Comparison of ENCODE assay signal across 6 cellular contexts in genomic region chr17:8163978-8164814, GRCh38.
A peak's percentile ranks its signal among the peaks of the same experiment; 100 is the strongest.
DNase-seq lines count a peak whose midpoint lies in the region; ATAC-seq and TF ChIP-seq lines count a peak whose summit lies in the region.

No MANE protein-coding gene starts in this region.

- peak; percentile 54 for DNase-seq in activated T-helper 9 cell treated with anti-CD3 and anti-CD28 coated beads, Interleukin-2, amount 50 U/mL, for 16 hours (ENCODE audit: low read depth)
- DNase-seq in islet precursor cell, result peak; percentile 77

- H3K27ac ChIP-seq in 22Rv1, result peak overlapping the region; percentile 97

- TF ChIP-seq CTCF in 22Rv1 (IDR thresholded peaks at IDR 0.05) (no peak), Loucy (conservative IDR thresholded peaks at IDR 0.05; ENCODE audit: low read length) (no peak)

- H3K4me1 ChIP-seq in Loucy (ENCODE audit: insufficient read depth, low read length, poor library complexity, severe bottlenecking), result peaks cover 36% of the 10 kb centered on the region

- peaks cover 34% of the 10 kb centered on the region for H4K20me1 ChIP-seq in Loucy (ENCODE audit: insufficient read depth, low read length, poor library complexity, severe bottlenecking)

- peak overlapping the region; percentile 100 for H3K4me3 ChIP-seq in Loucy (ENCODE audit: low read length, poor library complexity, severe bottlenecking)

- peaks cover 4% of the 10 kb centered on the region for H3K27me3 ChIP-seq in Loucy (ENCODE audit: insufficient read depth, low read length, poor library complexity, severe bottlenecking)

- peaks cover 25% of the 10 kb centered on the region for H3K36me3 Mint-ChIP-seq in stimulated activated naive CD8-positive, alpha-beta T cell treated with anti-CD3 and anti-CD28 coated beads, Interleukin-15, Interleukin-2, amounts not matched to agents 100 ng/mL and 50 ng/mL, for 24 hours (ENCODE audit: low read depth)

- no peaks in the 10 kb centered on the region for H3K9me2 ChIP-seq in Loucy (replicated peaks; ENCODE audit: low read depth, low read length)

- H3K36me3 ChIP-seq in Loucy (ENCODE audit: insufficient read depth, low read length), result no peaks in the 10 kb centered on the region

- peaks cover 2% of the 10 kb centered on the region; the same call in 1 of the 2 replicates for H3F3A ChIP-seq in Loucy (ENCODE audit: low read depth)

- peak overlapping the region; percentile 94 for H3K9ac ChIP-seq in Loucy (ENCODE audit: low read depth, low read length, poor library complexity, severe bottlenecking)

- H3K4me3 Mint-ChIP-seq in stimulated activated naive CD8-positive, alpha-beta T cell treated with anti-CD3 and anti-CD28 coated beads, Interleukin-15, Interleukin-2, amounts not matched to agents 100 ng/mL and 50 ng/mL, for 24 hours, result peak overlapping the region; percentile 81

- H3K27ac Mint-ChIP-seq in stimulated activated naive CD8-positive, alpha-beta T cell treated with anti-CD3 and anti-CD28 coated beads, Interleukin-15, Interleukin-2, amounts not matched to agents 100 ng/mL and 50 ng/mL, for 24 hours, result peak overlapping the region; percentile 97

- no peaks in the 10 kb centered on the region for H3K9me3 ChIP-seq in Loucy (ENCODE audit: insufficient read depth, low read depth, low read length)

- peaks cover 39% of the 10 kb centered on the region for H3K79me2 ChIP-seq in Loucy (ENCODE audit: insufficient read depth, low read length)

- H3K4me1 Mint-ChIP-seq in stimulated activated naive CD8-positive, alpha-beta T cell treated with anti-CD3 and anti-CD28 coated beads, Interleukin-15, Interleukin-2, amounts not matched to agents 100 ng/mL and 50 ng/mL, for 24 hours (ENCODE audit: low read depth), result peaks cover 52% of the 10 kb centered on the region

- peak overlapping the region; percentile 86 for H3K4me2 ChIP-seq in Loucy (ENCODE audit: low read depth, low read length, poor library complexity, severe bottlenecking)

- ATAC-seq in GM18498 (IDR thresholded peaks at IDR 0.05; ENCODE audit: unreplicated experiment), result no peak

- H2AFZ ChIP-seq in Loucy (ENCODE audit: low read length), result peak overlapping the region; percentile 95; the same call in 1 of the 2 replicates

- H3K9me3 Mint-ChIP-seq in stimulated activated naive CD8-positive, alpha-beta T cell treated with anti-CD3 and anti-CD28 coated beads, Interleukin-15, Interleukin-2, amounts not matched to agents 100 ng/mL and 50 ng/mL, for 24 hours, result no peaks in the 10 kb centered on the region

- H3K27me3 Mint-ChIP-seq in stimulated activated naive CD8-positive, alpha-beta T cell treated with anti-CD3 and anti-CD28 coated beads, Interleukin-15, Interleukin-2, amounts not matched to agents 100 ng/mL and 50 ng/mL, for 24 hours, result no peaks in the 10 kb centered on the region
